14 cellular contexts compared by ENCODE assay signal in the genomic region with DNA sequence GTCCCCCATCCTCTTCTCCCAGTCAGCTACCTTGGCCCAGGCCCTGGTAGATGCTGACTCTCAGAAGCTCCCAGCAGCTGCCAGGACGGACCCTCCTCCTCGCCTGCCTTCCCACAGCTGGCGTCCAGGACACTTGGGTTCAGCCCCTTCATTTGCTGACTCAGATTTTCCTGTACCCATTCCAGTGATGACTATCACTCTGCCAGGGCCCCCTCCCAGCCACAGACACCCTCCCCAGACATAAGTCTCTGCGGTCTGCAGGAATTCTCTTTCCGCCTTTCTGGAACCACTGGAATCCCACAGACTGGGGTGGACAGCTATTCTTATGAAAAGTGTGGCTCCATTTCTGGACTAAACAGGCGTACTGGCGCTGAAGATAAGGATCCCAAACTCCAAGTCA.
DNase-seq lines count a peak whose midpoint lies in the region; ATAC-seq and TF ChIP-seq lines count a peak whose summit lies in the region.
"Had no signal": no experiment of that assay in that cellular context is flagged by ENCODE, and none has a peak within 500 bp of the region (broad histone marks: within the 10 kb centered on the region; RNA-seq: fewer than 3 reads in every experiment).

No MANE protein-coding gene starts in this region.

- no peak for TF ChIP-seq POLR2A in upper lobe of left lung (IDR thresholded peaks at IDR 0.05)

- H3K9ac ChIP-seq in liver (ENCODE audit: low read depth in 1 of 2, low read length in 2 of 2) = no peak overlapping the region

- 92% methylated on average over 7 of the region's 7 CpGs for WGBS in liver
- 86 to 88% methylated on average over 7 of the region's 7 CpGs for WGBS in upper lobe of left lung, 2 donors

- peak overlapping the region; percentile 42 to 72 for H3K27ac ChIP-seq in liver (ENCODE audit: low read depth in 1 of 2, low read length in 2 of 2)
- peak overlapping the region; percentile 72 to 88 (median 80) for H3K27ac ChIP-seq in upper lobe of left lung
- H3K27ac ChIP-seq: thoracic aorta had no signal

- TF ChIP-seq CTCF in HFF-Myc (IDR thresholded peaks at IDR 0.05; ENCODE audit: low read depth, low read length, missing control alignments) (no peak), astrocyte of the cerebellum (IDR thresholded peaks at IDR 0.05; ENCODE audit: low read depth, low read length, missing control alignments) (no peak), liver (IDR thresholded peaks at IDR 0.05; ENCODE audit: low read depth, low read length, missing input control) (no peak), upper lobe of left lung (IDR thresholded peaks at IDR 0.05) (no peak)

- peak in 1 of 2 donors; percentile 81 for ATAC-seq in upper lobe of left lung (ENCODE audit: low FRiP score in 2 of 2)
- ATAC-seq in GM19452 (IDR thresholded peaks at IDR 0.05; ENCODE audit: unreplicated experiment) = no peak
- ATAC-seq in esophagus mucosa = no peak
- ATAC-seq: natural killer cell had no signal

- no peak for TF ChIP-seq EP300 in upper lobe of left lung (IDR thresholded peaks at IDR 0.05)

- H3K27me3 Mint-ChIP-seq in immature natural killer cell (ENCODE audit: low read depth in 3 of 3) = peaks cover 0 to 4% (median 0%) of the 10 kb centered on the region in 3 donors

- H3K9me3 ChIP-seq in liver (ENCODE audit: control insufficient read depth in 4 of 4, low read length in 3 of 4) (no peaks in the 10 kb centered on the region), upper lobe of left lung (no peaks in the 10 kb centered on the region)
- H3K9me3 ChIP-seq: Peyer's patch, thoracic aorta had no signal

- H3K36me3 ChIP-seq in liver (ENCODE audit: control insufficient read depth in 4 of 4, insufficient read depth in 3 of 4, low read depth in 1 of 4, low read length in 3 of 4) (no peaks in the 10 kb centered on the region), upper lobe of left lung (no peaks in the 10 kb centered on the region)
- H3K36me3 ChIP-seq: Peyer's patch, thoracic aorta had no signal

- H3K4me3 ChIP-seq in HFF-Myc (replicated peaks; ENCODE audit: low read depth, low read length) (no peak overlapping the region), astrocyte of the cerebellum (ENCODE audit: low read depth, low read length) (no peak overlapping the region), liver (ENCODE audit: low read depth in 1 of 3, low read length in 3 of 3) (no peak overlapping the region), upper lobe of left lung (no peak overlapping the region)
- H3K4me3 ChIP-seq: Peyer's patch, thoracic aorta had no signal

- H3K9me3 Mint-ChIP-seq in immature natural killer cell = no peaks in the 10 kb centered on the region
- H3K9me3 Mint-ChIP-seq: activated T-helper 2 cell treated with anti-CD3 and anti-CD28 coated beads, Interferon-gamma antibody, Interleukin-2, Interleukin-4, amounts not matched to agents 10 μg/mL and 5 μg/mL and 100 μg/mL, durations not matched to agents 14 hours and 24 hours and 36 hours; natural killer cell had no signal

- no peak for TF ChIP-seq RAD21 in liver (IDR thresholded peaks at IDR 0.05)

- DNase-seq in HFF-Myc (ENCODE audit: extremely low read depth, low read depth) (peak; percentile 88), astrocyte of the cerebellum (ENCODE audit: low read depth) (peak; percentile 94), upper lobe of left lung (no peak), NCI-H2107 (lab: John Stamatoyannopoulos, UW) (no peak), immature natural killer cell (no peak)
- DNase-seq: activated CD4-positive, alpha-beta T cell treated with anti-CD3 and anti-CD28 coated beads, Interleukin-2, amount 50 U/mL, for 1 hour; caudate nucleus; natural killer cell; Peyer's patch had no signal

- H3K4me1 ChIP-seq in liver (ENCODE audit: control insufficient read depth in 4 of 4, insufficient read depth in 4 of 4, low read length in 3 of 4) (peaks cover 13 to 72% (median 62%) of the 10 kb centered on the region in 4 donors), upper lobe of left lung (peaks cover 22 to 61% (median 44%) of the 10 kb centered on the region in 4 donors)

- in situ Hi-C loops in astrocyte of the cerebellum (cut with HindIII; ENCODE audit: low sequenced_read_pairs) = no loop called here

- H3K27me3 ChIP-seq in liver (ENCODE audit: control insufficient read depth in 4 of 4, insufficient read depth in 4 of 4, low read length in 3 of 4) = no peaks in the 10 kb centered on the region
- no peaks in the 10 kb centered on the region for H3K27me3 ChIP-seq in upper lobe of left lung
- H3K27me3 ChIP-seq: Peyer's patch had no signal

- H3K4me3 Mint-ChIP-seq in immature natural killer cell = no peak overlapping the region
- H3K4me3 Mint-ChIP-seq: natural killer cell had no signal

- no peaks in the 10 kb centered on the region for H3K4me1 Mint-ChIP-seq in immature natural killer cell
- H3K4me1 Mint-ChIP-seq: natural killer cell had no signal

- H3K27ac Mint-ChIP-seq in immature natural killer cell = no peak overlapping the region
- H3K27ac Mint-ChIP-seq: activated T-helper 2 cell treated with anti-CD3 and anti-CD28 coated beads, Interferon-gamma antibody, Interleukin-2, Interleukin-4, amounts not matched to agents 10 μg/mL and 5 μg/mL and 100 μg/mL, durations not matched to agents 14 hours and 24 hours and 36 hours; natural killer cell had no signal

- H3K36me3 Mint-ChIP-seq in immature natural killer cell = peaks cover 0 to 16% (median 0%) of the 10 kb centered on the region in 3 donors
- H3K36me3 Mint-ChIP-seq: natural killer cell had no signal

TF ChIP-seq in liver, 16 proteins besides CTCF, POLR2A, EP300 and RAD21:
- TF ChIP-seq GABPA (IDR thresholded peaks at IDR 0.05 in 1 of 2, conservative IDR thresholded peaks at IDR 0.05 in 1 of 2) = no peak
- no peak for TF ChIP-seq JUND (IDR thresholded peaks at IDR 0.05)

Comparison
In these comparisons a context has a peak if more than half of its experiments do, and no peak if none do; other contexts are left out.
1. DNase-seq: peak in HFF-Myc (single experiment) and astrocyte of the cerebellum (single experiment); none in upper lobe of left lung (0 of 2), NCI-H2107 (single experiment) and immature natural killer cell (0 of 3).